In the genomic region with DNA sequence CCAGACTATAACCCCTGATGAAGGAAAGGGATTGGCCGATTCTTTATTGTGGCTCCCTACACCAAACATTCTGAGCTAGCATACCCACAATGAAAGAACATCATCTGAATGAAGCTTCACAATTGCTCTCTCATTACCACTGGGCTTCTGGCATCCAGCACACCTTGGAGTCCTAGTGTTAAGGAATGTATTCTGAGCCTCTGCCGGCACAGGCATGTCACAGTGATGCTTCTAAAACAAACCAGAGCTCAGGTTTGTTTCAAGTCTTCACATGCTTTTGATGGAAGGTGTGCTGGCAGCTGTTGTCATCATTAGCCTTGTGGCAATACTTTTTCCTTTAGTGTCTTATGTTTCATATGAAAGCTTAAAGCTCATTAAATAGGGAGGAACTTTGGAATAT, we compare ENCODE assay signal across 1 cellular context.
A peak's percentile ranks its signal among the peaks of the same experiment; 100 is the strongest.
TF ChIP-seq lines count a peak whose summit lies in the region.

No MANE protein-coding gene starts in this region.

TF ChIP-seq in H1, 55 proteins besides CTCF, POLR2A, EP300 and RAD21:
- TF ChIP-seq TEAD4 (IDR thresholded peaks at IDR 0.05; ENCODE audit: low read depth, low read length): peak; percentile 51; the same call in 1 of the 2 replicates
- TF ChIP-seq SP1 (IDR thresholded peaks at IDR 0.05; ENCODE audit: low read depth, low read length): 0 out of 2 replicates have a peak, but pooled peaks have one; percentile 19
- TF ChIP-seq NANOG (IDR thresholded peaks at IDR 0.05; ENCODE audit: insufficient read depth, low read depth, low read length, poor library complexity, severe bottlenecking): peak; percentile 66
- no peak for TF ChIP-seq MAFK (IDR thresholded peaks at IDR 0.05; ENCODE audit: low read depth, low read length)
- TF ChIP-seq RNF2 (IDR thresholded peaks at IDR 0.05; ENCODE audit: borderline replicate concordance, low read depth, low read length, missing control alignments, poor library complexity, severe bottlenecking): no peak
